8 cellular contexts compared by ENCODE assay signal in the genomic region with DNA sequence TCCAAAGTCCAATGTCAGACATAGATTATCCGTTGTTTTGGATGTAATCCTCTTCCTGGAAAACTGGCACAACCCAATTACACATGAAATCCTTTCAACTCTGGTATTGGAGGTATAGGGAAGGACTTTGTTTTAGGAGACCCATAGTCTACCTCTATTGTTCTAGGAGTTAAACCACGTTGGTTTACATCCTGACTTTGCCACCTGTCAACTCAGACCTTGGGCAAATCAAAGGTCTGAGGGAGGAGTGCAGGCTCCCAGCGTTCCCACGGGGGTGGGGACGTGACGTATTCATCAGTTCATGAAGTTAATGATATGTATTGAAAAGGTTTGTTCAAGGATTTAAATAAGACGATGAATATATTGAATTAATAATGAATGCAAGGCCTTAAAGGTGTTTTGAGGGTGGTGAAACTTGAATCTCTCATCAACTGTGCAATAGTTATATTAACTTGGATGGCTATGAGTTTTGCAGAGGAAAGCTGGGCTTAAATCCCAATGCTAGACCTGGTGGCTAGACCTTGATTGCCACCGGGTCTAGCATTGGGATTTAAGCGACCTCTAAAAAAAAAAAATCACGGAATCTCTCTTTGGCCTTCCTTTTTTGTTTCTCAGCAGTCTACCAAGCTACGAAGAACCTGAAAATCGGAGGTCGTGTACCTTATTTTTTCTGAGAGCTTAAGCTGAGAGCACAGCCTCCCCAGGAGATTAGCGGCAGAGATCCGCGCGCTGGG. TPM values are rescaled to one million over a fixed set of nuclear protein-coding genes. Genes with fewer than 3 reads are reported as not detected.
DNase-seq lines count a peak whose midpoint lies in the region.

No MANE protein-coding gene starts in this region.

- H3K27me3 Mint-ChIP-seq in activated T-cell treated with anti-CD3 and anti-CD28 coated beads, Interleukin-2, amount 50 U/mL, for 24 hours = no peaks in the 10 kb centered on the region
- no peaks in the 10 kb centered on the region for H3K27me3 Mint-ChIP-seq in activated CD4-positive, alpha-beta memory T cell treated with anti-CD3 and anti-CD28 coated beads for 36 hours

- peaks cover 2% of the 10 kb centered on the region for H3K36me3 Mint-ChIP-seq in activated T-cell treated with anti-CD3 and anti-CD28 coated beads, Interleukin-2, amount 50 U/mL, for 24 hours (ENCODE audit: low read depth)
- no peaks in the 10 kb centered on the region for H3K36me3 Mint-ChIP-seq in activated CD4-positive, alpha-beta memory T cell treated with anti-CD3 and anti-CD28 coated beads for 36 hours

- POLR2A ChIA-PET in activated CD4-positive, alpha-beta memory T cell treated with anti-CD3 and anti-CD28 coated beads for 36 hours (lab: Charles Lee) = interaction anchor here (0.6 kb wide), 2 partner anchors 94 to 146 kb away, joined by 3 to 8 read pairs; no protein-coding TSS in a partner anchor

- H3K27ac Mint-ChIP-seq in activated T-cell treated with anti-CD3 and anti-CD28 coated beads, Interleukin-2, amount 50 U/mL, for 24 hours = peak overlapping the region; percentile 84
- no peak overlapping the region for H3K27ac Mint-ChIP-seq in activated CD4-positive, alpha-beta memory T cell treated with anti-CD3 and anti-CD28 coated beads for 36 hours

- DNase-seq in activated T-cell treated with anti-CD3 and anti-CD28 coated beads, Interleukin-2, amount 50 U/mL, for 24 hours = no peak
- no peak for DNase-seq in activated T-cell treated with anti-CD3 and anti-CD28 coated beads, Interleukin-2, amount 50 U/mL, for 1 hour
- DNase-seq in activated CD4-positive, alpha-beta memory T cell treated with anti-CD3 and anti-CD28 coated beads for 36 hours = no peak
- DNase-seq in COLO829 (ENCODE audit: low spot score) = no peak
- DNase-seq in middle frontal gyrus (ENCODE audit: extremely low spot score, low spot score) = no peak
- no peak for DNase-seq in NCI-H1436 treated with DMSO at 0.1 percent for 48 hours (lab: John Stamatoyannopoulos, UW)

- H3K9me3 Mint-ChIP-seq in activated T-cell treated with anti-CD3 and anti-CD28 coated beads, Interleukin-2, amount 50 U/mL, for 24 hours = no peaks in the 10 kb centered on the region
- no peaks in the 10 kb centered on the region for H3K9me3 Mint-ChIP-seq in activated CD4-positive, alpha-beta memory T cell treated with anti-CD3 and anti-CD28 coated beads for 36 hours

- H3K9ac ChIP-seq in iPS-20b (ENCODE audit: low read depth, low read length) = peak overlapping the region; percentile 92; the same call in 1 of the 2 replicates
- H3K9ac ChIP-seq in stomach smooth muscle (ENCODE audit: low read length in 2 of 2) = peak overlapping the region; percentile 42 to 90

- H3K27me3 ChIP-seq in iPS-20b (ENCODE audit: insufficient read depth, low read length) = no peaks in the 10 kb centered on the region
- H3K27me3 ChIP-seq in stomach smooth muscle (ENCODE audit: control insufficient read depth in 1 of 2, insufficient read depth in 2 of 2, low read length in 2 of 2) = no peaks in the 10 kb centered on the region

- intact Hi-C loops in activated CD4-positive, alpha-beta memory T cell treated with anti-CD3 and anti-CD28 coated beads for 36 hours (cut with micrococcal nuclease) = loop anchor here (2.0 to 10.0 kb wide), 2 partner anchors 25 to 121 kb away; no protein-coding TSS in a partner anchor

- H3K4me1 ChIP-seq in iPS-20b (ENCODE audit: insufficient read depth, low read length) (peaks cover 10% of the 10 kb centered on the region; the same call in 1 of the 2 replicates), stomach smooth muscle (ENCODE audit: control insufficient read depth, insufficient read depth, low read length) (peaks cover 13% of the 10 kb centered on the region)

- H3K4me3 Mint-ChIP-seq in activated T-cell treated with anti-CD3 and anti-CD28 coated beads, Interleukin-2, amount 50 U/mL, for 24 hours = peak overlapping the region; percentile 91
- H3K4me3 Mint-ChIP-seq in activated CD4-positive, alpha-beta memory T cell treated with anti-CD3 and anti-CD28 coated beads for 36 hours = peak overlapping the region; percentile 94

- H3K4me3 ChIP-seq in iPS-20b (ENCODE audit: low read length) (peak overlapping the region; percentile 86), stomach smooth muscle (ENCODE audit: low read length in 2 of 2) (peak overlapping the region; percentile 81 to 98)

- peaks cover 15% of the 10 kb centered on the region for H3K4me1 Mint-ChIP-seq in activated T-cell treated with anti-CD3 and anti-CD28 coated beads, Interleukin-2, amount 50 U/mL, for 24 hours (ENCODE audit: low read depth)
- peaks cover 11% of the 10 kb centered on the region for H3K4me1 Mint-ChIP-seq in activated CD4-positive, alpha-beta memory T cell treated with anti-CD3 and anti-CD28 coated beads for 36 hours (ENCODE audit: low read depth)

- CTCF ChIA-PET in activated CD4-positive, alpha-beta memory T cell treated with anti-CD3 and anti-CD28 coated beads for 36 hours (lab: Charles Lee) = interaction anchor here (0.7 to 0.9 kb wide), 3 partner anchors 11 to 279 kb away, joined by 3 to 5 read pairs (median 3); no protein-coding TSS in a partner anchor

- 0 out of 2 replicates have a peak, but pooled peaks cover 3% of the 10 kb centered on the region for H3K36me3 ChIP-seq in iPS-20b (ENCODE audit: insufficient read depth, low read depth, low read length)
- H3K36me3 ChIP-seq in stomach smooth muscle (ENCODE audit: control insufficient read depth in 2 of 2, insufficient read depth in 2 of 2, low read length in 2 of 2) = no peaks in the 10 kb centered on the region

- no peaks in the 10 kb centered on the region for H3K9me3 ChIP-seq in iPS-20b (ENCODE audit: insufficient read depth, low read depth, low read length)
- H3K9me3 ChIP-seq in stomach smooth muscle (ENCODE audit: control insufficient read depth in 2 of 2, low read length in 2 of 2) = no peaks in the 10 kb centered on the region

- H3K27ac ChIP-seq in iPS-20b (ENCODE audit: low read length) = peak overlapping the region; percentile 12
- peak overlapping the region; percentile 80 for H3K27ac ChIP-seq in stomach smooth muscle (ENCODE audit: low read length)

RNA-seq across cellular contexts. Expression of a gene that starts 0.7 kb away (rescaled TPM):
- total RNA-seq in activated CD4-positive, alpha-beta memory T cell treated with anti-CD3 and anti-CD28 coated beads for 36 hours = 10 to 100 TPM; 26.5 to 27.0 TPM
